In the genomic region with DNA sequence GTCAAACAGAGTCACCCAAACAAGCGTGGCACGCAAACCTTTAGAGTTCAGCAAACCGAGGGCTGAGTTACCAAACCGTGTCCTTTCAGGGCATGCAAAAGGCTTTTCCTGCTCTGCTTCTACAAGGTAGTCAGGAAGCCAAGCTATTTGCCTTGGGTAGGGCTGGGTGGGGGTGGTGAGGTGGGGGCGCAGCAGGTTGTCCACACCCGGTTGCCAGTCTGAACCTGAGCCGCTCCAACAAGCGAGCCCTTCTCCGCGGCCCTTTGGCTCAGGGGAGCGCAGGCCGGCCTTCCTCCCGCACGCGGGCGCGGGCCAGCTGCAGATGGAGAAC, we compare ENCODE assay signal across 14 cellular contexts. TPM values are rescaled to one million over a fixed set of nuclear protein-coding genes. Genes with fewer than 3 reads are reported as not detected.
A peak's percentile ranks its signal among the peaks of the same experiment; 100 is the strongest.
DNase-seq lines count a peak whose midpoint lies in the region; ATAC-seq, FAIRE-seq and TF ChIP-seq lines count a peak whose summit lies in the region.
"Had no signal": no experiment of that assay in that cellular context is flagged by ENCODE, and none has a peak within 500 bp of the region (broad histone marks: within the 10 kb centered on the region; RNA-seq: fewer than 3 reads in every experiment).

No MANE protein-coding gene starts in this region.

- peaks cover 48% of the 10 kb centered on the region for H3K27me3 Mint-ChIP-seq in brain

- no peaks in the 10 kb centered on the region for H3K79me1 ChIP-seq in mesenchymal stem cell (replicated peaks; ENCODE audit: low read length, poor library complexity, severe bottlenecking)

- no peak overlapping the region for H2BK12ac ChIP-seq in mesenchymal stem cell (ENCODE audit: low read length in 2 of 2)

- in situ Hi-C loops in mammary epithelial cell (cut with MboI; ENCODE audit: low sequenced_read_pairs in 2 of 2), result no loop called here

- BruUV-seq in mammary epithelial cell (replicated peaks; lab: Mats Ljungman, UMichigan), result no TSS peak

- no peak overlapping the region for H4K91ac ChIP-seq in mesenchymal stem cell (ENCODE audit: low read length)

- H3K23ac ChIP-seq in mesenchymal stem cell (ENCODE audit: low read length in 2 of 2), result peak overlapping the region in 1 of 2 experiments; percentile 56

- no peak overlapping the region for H3K18ac ChIP-seq in mesenchymal stem cell (ENCODE audit: low read depth in 1 of 2, low read length in 2 of 2)

- no peak overlapping the region for H2BK120ac ChIP-seq in mesenchymal stem cell (ENCODE audit: low read depth, low read length)

- WGBS in mammary epithelial cell (ENCODE audit: low coverage, missing lambda C conversion rate), result 80% methylated on average over 4 of the region's 17 CpGs
- WGBS in mesenchymal stem cell, result 20% methylated on average over 17 of the region's 17 CpGs
- 18% methylated on average over 17 of the region's 17 CpGs for WGBS in thymus

- dilution Hi-C loops in mammary epithelial cell (cut with HindIII; ENCODE audit: low sequenced_read_pairs), result no loop called here

- no peak overlapping the region for H3K4me3 ChIP-seq in mammary epithelial cell (replicated peaks in 1 of 3; ENCODE audit: insufficient read depth in 1 of 3, low read depth in 2 of 3, low read length in 3 of 3)
- peak overlapping the region in 1 of 3 donors; percentile 26 for H3K4me3 ChIP-seq in breast epithelium
- H3K4me3 ChIP-seq in mesenchymal stem cell (ENCODE audit: insufficient read depth in 1 of 2, low read depth in 1 of 2, low read length in 2 of 2), result peak overlapping the region in 1 of 2 experiments; percentile 43
- H3K4me3 ChIP-seq in thymus (ENCODE audit: low read length), result peak overlapping the region; percentile 40
- H3K4me3 ChIP-seq: thyroid gland had no signal

- no peak for TF ChIP-seq POLR2A in breast epithelium (IDR thresholded peaks at IDR 0.05)

- CTCF ChIA-PET in mammary epithelial cell (lab: Charles Lee; ENCODE audit: low non-redundant PET), result no interaction called here

- no peak overlapping the region for H3K14ac ChIP-seq in mesenchymal stem cell (ENCODE audit: low read length in 2 of 2)

- no peak overlapping the region for H2BK15ac ChIP-seq in mesenchymal stem cell (ENCODE audit: low read depth, poor library complexity, severe bottlenecking)

- H3K36me3 ChIP-seq in mammary epithelial cell (ENCODE audit: insufficient read depth, low read length), result no peaks in the 10 kb centered on the region
- H3K36me3 ChIP-seq in breast epithelium, result peaks cover 3% of the 10 kb centered on the region
- H3K36me3 ChIP-seq in mesenchymal stem cell (ENCODE audit: control insufficient read depth in 1 of 2, insufficient read depth in 2 of 2, low read depth in 1 of 2, low read length in 2 of 2), result no peaks in the 10 kb centered on the region
- no peaks in the 10 kb centered on the region for H3K36me3 ChIP-seq in thymus (ENCODE audit: control insufficient read depth, insufficient read depth)
- H3K36me3 ChIP-seq: thyroid gland had no signal

- H4K8ac ChIP-seq in mesenchymal stem cell (ENCODE audit: low read length), result no peak overlapping the region

- H3K36me3 Mint-ChIP-seq in brain, result no peaks in the 10 kb centered on the region

- H3K4me2 ChIP-seq in mammary epithelial cell (ENCODE audit: insufficient read depth, low read depth, low read length) (peak overlapping the region; percentile 71), mesenchymal stem cell (ENCODE audit: low read length, poor library complexity, severe bottlenecking) (peak overlapping the region; percentile 76)

- no peak overlapping the region for H3K27ac Mint-ChIP-seq in brain

- H3K27ac ChIP-seq in mammary epithelial cell (ENCODE audit: insufficient read depth, low read depth, low read length), result no peak overlapping the region
- no peak overlapping the region for H3K27ac ChIP-seq in breast epithelium
- no peak overlapping the region for H3K27ac ChIP-seq in mesenchymal stem cell (ENCODE audit: low read length, poor library complexity, severe bottlenecking)
- no peak overlapping the region for H3K27ac ChIP-seq in thymus (ENCODE audit: low read depth)
- H3K27ac ChIP-seq: thyroid gland had no signal

- no peaks in the 10 kb centered on the region for H3K79me2 ChIP-seq in mammary epithelial cell (ENCODE audit: insufficient read depth, low read length)

- DNase-seq in mammary epithelial cell, result no peak
- no peak for DNase-seq in breast epithelium (ENCODE audit: low spot score in 2 of 2)
- no peak for DNase-seq in mesenchymal stem cell
- DNase-seq in urothelium cell line (ENCODE audit: low spot score), result no peak
- no peak for DNase-seq in Kasumi-1 (lab: John Stamatoyannopoulos, UW)
- DNase-seq: activated CD4-positive, alpha-beta T cell treated with anti-CD3 and anti-CD28 coated beads for 4 hours; IMR-90; NK-92 treated with Interleukin-12 subunit alpha and Interleukin-12 subunit beta, amount 100 ng/mL, for 24 hours; thyroid gland had no signal

- no peak overlapping the region for H3K4ac ChIP-seq in mesenchymal stem cell (ENCODE audit: low read depth in 1 of 2, low read length in 2 of 2)

- ATAC-seq in GM18867 (IDR thresholded peaks at IDR 0.05; ENCODE audit: unreplicated experiment), result no peak

- no peaks in the 10 kb centered on the region for H4K20me1 ChIP-seq in mammary epithelial cell (ENCODE audit: insufficient read depth, low read length)

- TF ChIP-seq CTCF in mammary epithelial cell (conservative IDR thresholded peaks at IDR 0.05 in 1 of 2, IDR thresholded peaks at IDR 0.05 in 1 of 2; ENCODE audit: extremely low read depth in 1 of 2, insufficient read depth in 1 of 2, low read depth in 1 of 2, low read length in 2 of 2) (no peak), breast epithelium (IDR thresholded peaks at IDR 0.05) (no peak), brain (conservative IDR thresholded peaks at IDR 0.05) (no peak)

- H2AFZ ChIP-seq in mammary epithelial cell (ENCODE audit: low read depth, low read length), result no peak overlapping the region
- no peak overlapping the region for H2AFZ ChIP-seq in mesenchymal stem cell (ENCODE audit: low read depth, low read length)

- H3K9me3 Mint-ChIP-seq in brain, result peaks cover 2 to 10% (median 4%) of the 10 kb centered on the region in 5 experiments

- peaks cover 2% of the 10 kb centered on the region for H3K27me3 ChIP-seq in mammary epithelial cell (ENCODE audit: insufficient read depth, low read length)
- H3K27me3 ChIP-seq in breast epithelium, result peaks cover 3 to 61% of the 10 kb centered on the region in 2 donors
- peaks cover 12 to 83% of the 10 kb centered on the region in 2 experiments for H3K27me3 ChIP-seq in mesenchymal stem cell (ENCODE audit: control insufficient read depth in 1 of 2, insufficient read depth in 1 of 2, low read length in 2 of 2)
- H3K27me3 ChIP-seq in thymus (ENCODE audit: control insufficient read depth, insufficient read depth), result peaks cover 31% of the 10 kb centered on the region

- no peak for FAIRE-seq in urothelium cell line (lab: Jason Lieb, UNC)
- FAIRE-seq: A204.1 had no signal

- intact Hi-C loops in mammary epithelial cell (cut with micrococcal nuclease), result no loop called here
- intact Hi-C loops in breast epithelium (cut with DNase I; ENCODE audit: low total_unique reads), result no loop called here

- H3K4me3 Mint-ChIP-seq in brain, result peak overlapping the region in 4 of 5 experiments; percentile 10 to 78 (median 30)

- peaks cover 7% of the 10 kb centered on the region for H3K4me1 Mint-ChIP-seq in brain

- peaks cover 4% of the 10 kb centered on the region for H3K4me1 ChIP-seq in mammary epithelial cell (ENCODE audit: insufficient read depth, low read length)
- no peaks in the 10 kb centered on the region for H3K4me1 ChIP-seq in breast epithelium
- peaks cover 16% of the 10 kb centered on the region for H3K4me1 ChIP-seq in mesenchymal stem cell (ENCODE audit: control insufficient read depth, insufficient read depth, low read depth, low read length)
- H3K4me1 ChIP-seq in thymus (ENCODE audit: control insufficient read depth, insufficient read depth, low read length), result peaks cover 3% of the 10 kb centered on the region

- H3K9me3 ChIP-seq in mammary epithelial cell (replicated peaks; ENCODE audit: insufficient read depth, low read length) (no peaks in the 10 kb centered on the region), breast epithelium (no peaks in the 10 kb centered on the region), mesenchymal stem cell (ENCODE audit: control insufficient read depth, low read length) (peaks cover 3% of the 10 kb centered on the region), thymus (ENCODE audit: control insufficient read depth) (peaks cover 1% of the 10 kb centered on the region)
- H3K9me3 ChIP-seq: thyroid gland had no signal

- no peak overlapping the region for H2AK5ac ChIP-seq in mesenchymal stem cell (ENCODE audit: low read length, severe bottlenecking)

- H3K9ac ChIP-seq in mammary epithelial cell (ENCODE audit: insufficient read depth, low read length) (no peak overlapping the region), mesenchymal stem cell (ENCODE audit: low read length) (no peak overlapping the region)

- no peak overlapping the region for H2BK5ac ChIP-seq in mesenchymal stem cell (ENCODE audit: low read depth, low read length, poor library complexity, severe bottlenecking)

RNA-seq across cellular contexts. Expression of gene CLDN10, which starts 0.3 kb away (rescaled TPM):
- under 1 TPM in 1 of 2 donors, not detected in 1; 0.17 TPM for total RNA-seq in mammary epithelial cell
- not detected for polyA plus RNA-seq in mammary epithelial cell
- not detected for polyA minus RNA-seq in mammary epithelial cell
- total RNA-seq in breast epithelium, result 1 to 10 TPM in 2 of 3 donors, under 1 TPM in 1; 0.64 to 2.0 (median 1.0) TPM
- 27.0 TPM for polyA plus RNA-seq in brain (ENCODE audit: insufficient read depth, low read depth, low replicate concordance)
- polyA plus RNA-seq in mesenchymal stem cell (2013, experiment 1 of 2), result not detected
- not detected for polyA plus RNA-seq in mesenchymal stem cell (2013, experiment 2 of 2)
- polyA plus RNA-seq in thymus, result 1.1 TPM
- total RNA-seq: IMR-90, mononuclear cell had no signal
- polyA plus RNA-seq: IMR-90 had no signal

Comparison
In these comparisons a context has a peak if more than half of its experiments do, and no peak if none do; other contexts are left out.
1. RNA of gene CLDN10, which starts 0.3 kb away (polyA plus RNA-seq): 27.0 TPM in brain (single experiment); 1.1 TPM in thymus (single experiment) and not detected in mammary epithelial cell (single experiment); every median in the first group is over 10 times any median in the second.